18 cellular contexts compared by ENCODE assay signal in genomic region chr15:67002379-67002778, GRCh38.
"Had no signal": no experiment of that assay in that cellular context is flagged by ENCODE, and none has a peak within 500 bp of the region (broad histone marks: within the 10 kb centered on the region; RNA-seq: fewer than 3 reads in every experiment).

No MANE protein-coding gene starts in this region.

- FAIRE-seq: frontal cortex, islet of Langerhans had no signal

- H3K36me3 ChIP-seq: heart right ventricle, right lobe of liver, stomach, uterus had no signal

- H3K4me1 ChIP-seq: right lobe of liver, stomach, uterus had no signal

- H3K4me3 ChIP-seq: dorsolateral prefrontal cortex, heart right ventricle, psoas muscle, right lobe of liver, stomach, uterus had no signal

- H3K27ac ChIP-seq: dorsolateral prefrontal cortex, heart right ventricle, psoas muscle, right lobe of liver, stomach, uterus had no signal

- ATAC-seq: heart right ventricle, psoas muscle, right lobe of liver had no signal

- DNase-seq: cortex of kidney; dorsolateral prefrontal cortex; effector CD8-positive, alpha-beta T cell; heart right ventricle; hypothalamus; kidney glomerular epithelial cell; mesendoderm; naive B cell; nephron progenitor cell; psoas muscle; retina; right lobe of liver; stimulated activated CD4-positive, alpha-beta T cell treated with anti-CD3 and anti-CD28 coated beads, Interleukin-4, amount 100 ng/mL, for 24 hours; stimulated activated naive CD4-positive, alpha-beta T cell; stomach; uterus had no signal

- H3K27me3 ChIP-seq: dorsolateral prefrontal cortex, heart right ventricle, right lobe of liver, stomach, uterus had no signal

- H3K9me3 ChIP-seq: right lobe of liver, stomach, uterus had no signal
